9 cellular contexts compared by ENCODE assay signal in the genomic region with DNA sequence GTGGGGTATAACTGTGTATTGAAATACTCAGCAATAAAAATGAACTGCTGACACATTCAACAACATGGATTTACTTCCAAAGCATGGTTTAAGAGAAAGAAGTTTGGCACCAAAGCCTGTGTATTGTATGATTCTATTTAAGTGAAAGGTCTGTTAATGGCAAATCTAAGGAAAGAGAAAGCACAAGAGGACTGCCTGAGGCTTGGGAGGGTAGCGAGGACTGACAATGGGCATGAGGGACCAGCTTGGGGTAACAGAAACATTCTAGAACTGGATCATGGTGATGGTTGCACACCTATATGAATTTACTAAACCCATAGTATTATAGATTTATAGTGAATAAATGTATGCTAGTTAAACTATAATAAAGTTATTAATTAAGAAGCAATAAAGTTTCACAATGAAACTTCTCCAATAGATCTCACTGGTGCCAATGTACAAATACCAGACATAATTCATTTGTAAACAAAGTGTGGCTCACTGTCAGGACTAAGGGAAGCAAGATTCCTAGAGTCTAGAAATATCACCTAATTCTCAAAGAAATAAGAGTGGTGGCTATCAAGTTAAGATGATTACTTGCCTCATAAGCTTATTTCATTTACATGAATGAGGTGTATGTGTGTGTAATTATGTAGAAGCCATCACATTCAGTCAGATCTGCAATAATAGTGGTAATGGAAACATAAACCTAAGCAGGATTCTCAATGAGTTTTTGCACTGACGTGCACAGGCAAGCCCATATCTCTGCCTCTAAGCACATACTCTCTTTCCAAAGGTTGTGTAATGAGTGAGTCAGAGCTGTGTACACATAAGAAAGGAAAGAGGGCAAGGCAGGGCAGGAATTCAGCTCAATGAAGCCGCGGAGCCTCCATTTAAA.
A peak's percentile ranks its signal among the peaks of the same experiment; 100 is the strongest.
DNase-seq lines count a peak whose midpoint lies in the region; ATAC-seq lines count a peak whose summit lies in the region.
"Had no signal": no experiment of that assay in that cellular context is flagged by ENCODE, and none has a peak within 500 bp of the region (broad histone marks: within the 10 kb centered on the region; RNA-seq: fewer than 3 reads in every experiment).

No MANE protein-coding gene starts in this region.

- DNase-seq in A172 (ENCODE audit: low spot score), result peak; percentile 67
- peak; percentile 21 for DNase-seq in LHCN-M2 (ENCODE audit: low read depth)
- DNase-seq in SW480 (ENCODE audit: low spot score), result peak; percentile 90
- DNase-seq in kidney glomerular epithelial cell (lab: John Stamatoyannopoulos, UW), result peak; percentile 73
- no peak for DNase-seq in activated CD4-positive, alpha-beta T cell treated with anti-CD3 and anti-CD28 coated beads, Interleukin-2, amount 10 ng/mL, durations not matched to agents 7 days and 5 days
- DNase-seq in stimulated activated naive CD4-positive, alpha-beta T cell treated with Interleukin-2 at 50 U/mL for 16 hours (lab: John Stamatoyannopoulos, UW), result no peak
- DNase-seq in stimulated activated CD4-positive, alpha-beta T cell treated with anti-CD3 and anti-CD28 coated beads, Interleukin-15, amount 100 ng/mL, for 24 hours, result no peak

- no peaks in the 10 kb centered on the region for H3K4me1 Mint-ChIP-seq in activated CD4-positive, alpha-beta T cell treated with anti-CD3 and anti-CD28 coated beads, Interleukin-2, amount 10 ng/mL, durations not matched to agents 7 days and 5 days

- H3K36me3 Mint-ChIP-seq in activated CD4-positive, alpha-beta T cell treated with anti-CD3 and anti-CD28 coated beads, Interleukin-2, amount 10 ng/mL, durations not matched to agents 7 days and 5 days (ENCODE audit: low read depth), result no peaks in the 10 kb centered on the region

- H3K27me3 Mint-ChIP-seq in activated CD4-positive, alpha-beta T cell treated with anti-CD3 and anti-CD28 coated beads, Interleukin-2, amount 10 ng/mL, durations not matched to agents 7 days and 5 days, result no peaks in the 10 kb centered on the region

- CTCF ChIA-PET in activated CD4-positive, alpha-beta T cell treated with anti-CD3 and anti-CD28 coated beads, Interleukin-2, amount 10 ng/mL, durations not matched to agents 7 days and 5 days (lab: Charles Lee), result no interaction called here

- peaks cover 3% of the 10 kb centered on the region for H3K9me3 Mint-ChIP-seq in activated CD4-positive, alpha-beta T cell treated with anti-CD3 and anti-CD28 coated beads, Interleukin-2, amount 10 ng/mL, durations not matched to agents 7 days and 5 days

- no peak for ATAC-seq in HG02642 (IDR thresholded peaks at IDR 0.05; ENCODE audit: poor library complexity, unreplicated experiment)

- no peak overlapping the region for H3K27ac Mint-ChIP-seq in activated CD4-positive, alpha-beta T cell treated with anti-CD3 and anti-CD28 coated beads, Interleukin-2, amount 10 ng/mL, durations not matched to agents 7 days and 5 days
- H3K27ac Mint-ChIP-seq: activated T-helper 1 cell treated with anti-CD3 and anti-CD28 coated beads, Interleukin-12 subunit alpha, Interleukin-12 subunit beta, Interleukin-2, Interleukin-4 antibody, amounts not matched to agents 30 ng/mL and 10 ng/mL and 1 ng/mL, durations not matched to agents 14 hours and 24 hours and 36 hours had no signal

- POLR2A ChIA-PET in activated CD4-positive, alpha-beta T cell treated with anti-CD3 and anti-CD28 coated beads, Interleukin-2, amount 10 ng/mL, durations not matched to agents 7 days and 5 days (lab: Charles Lee), result no interaction called here

- H3K4me3 Mint-ChIP-seq in activated CD4-positive, alpha-beta T cell treated with anti-CD3 and anti-CD28 coated beads, Interleukin-2, amount 10 ng/mL, durations not matched to agents 7 days and 5 days, result no peak overlapping the region
- H3K4me3 Mint-ChIP-seq: activated T-helper 1 cell treated with anti-CD3 and anti-CD28 coated beads, Interleukin-12 subunit alpha, Interleukin-12 subunit beta, Interleukin-2, Interleukin-4 antibody, amounts not matched to agents 30 ng/mL and 10 ng/mL and 1 ng/mL, durations not matched to agents 14 hours and 24 hours and 36 hours had no signal

Comparison
In these comparisons a context has a peak if more than half of its experiments do, and no peak if none do; other contexts are left out.
1. DNase-seq: peak in A172 (single experiment), LHCN-M2 (single experiment), SW480 (single experiment) and kidney glomerular epithelial cell (single experiment); none in activated CD4-positive, alpha-beta T cell treated with anti-CD3 and anti-CD28 coated beads, Interleukin-2, amount 10 ng/mL, durations not matched to agents 7 days and 5 days (single experiment), stimulated activated naive CD4-positive, alpha-beta T cell treated with Interleukin-2 at 50 U/mL for 16 hours (single experiment) and stimulated activated CD4-positive, alpha-beta T cell treated with anti-CD3 and anti-CD28 coated beads, Interleukin-15, amount 100 ng/mL, for 24 hours (single experiment).